Comparison of ENCODE assay signal across 13 cellular contexts in genomic region chr2:110206056-110206455, GRCh38. TPM values are rescaled to one million over a fixed set of nuclear protein-coding genes. Genes with fewer than 3 reads are reported as not detected.
DNase-seq lines count a peak whose midpoint lies in the region; ATAC-seq, FAIRE-seq and TF ChIP-seq lines count a peak whose summit lies in the region.
"Had no signal": no experiment of that assay in that cellular context is flagged by ENCODE, and none has a peak within 500 bp of the region (broad histone marks: within the 10 kb centered on the region; RNA-seq: fewer than 3 reads in every experiment).

No MANE protein-coding gene starts in this region.

- no peaks in the 10 kb centered on the region for H3K79me2 ChIP-seq in HepG2 (ENCODE audit: insufficient read depth, low read length)

- ATAC-seq in HepG2 (no peak), right lobe of liver (no peak), omental fat pad (ENCODE audit: low FRiP score) (no peak)

- 45% methylated on average over 3 of the region's 3 CpGs for WGBS in HepG2 (ENCODE audit: low lambda C conversion rate)
- 69% methylated on average over 3 of the region's 3 CpGs for WGBS in right lobe of liver (ENCODE audit: insufficient coverage, low coverage, low lambda C conversion rate, missing lambda C conversion rate)
- WGBS in ovary, 3 donors: 39 to 49% (median 48%) methylated on average over 3 of the region's 3 CpGs

- no peak overlapping the region for H3K4me3 ChIP-seq in HepG2 (replicated peaks in 1 of 3; ENCODE audit: insufficient read depth in 1 of 3, low read depth in 2 of 3, low read length in 3 of 3)
- no peak overlapping the region for H3K4me3 ChIP-seq in right lobe of liver
- peak overlapping the region; percentile 93 for H3K4me3 ChIP-seq in left ventricle myocardium inferior
- no peak overlapping the region for H3K4me3 ChIP-seq in ovary

- H3K4me2 ChIP-seq in HepG2 (ENCODE audit: low read depth, low read length): no peak overlapping the region

- TF ChIP-seq POLR2A in HepG2 (IDR thresholded peaks at IDR 0.05; ENCODE audit: insufficient read depth in 1 of 2, low read depth in 2 of 2, low read length in 2 of 2): no peak
- TF ChIP-seq POLR2A in right lobe of liver (IDR thresholded peaks at IDR 0.05): no peak
- no peak for TF ChIP-seq POLR2A in ovary (IDR thresholded peaks at IDR 0.05)

- H3K27ac ChIP-seq in HepG2 (ENCODE audit: extremely low read length, insufficient read depth, low read length): no peak overlapping the region
- H3K27ac ChIP-seq in right lobe of liver: no peak overlapping the region
- peak overlapping the region; percentile 86 for H3K27ac ChIP-seq in left ventricle myocardium inferior (replicated peaks)
- H3K27ac ChIP-seq in ovary: no peak overlapping the region
- H3K27ac ChIP-seq: C4-2B, upper lobe of left lung had no signal

- DNase-seq in HepG2 (ENCODE audit: low spot score) (no peak), right lobe of liver (no peak), left ventricle myocardium inferior (no peak), superior temporal gyrus (ENCODE audit: extremely low spot score) (peak; percentile 23), omental fat pad (ENCODE audit: low spot score) (no peak), CD1c-positive myeloid dendritic cell (ENCODE audit: extremely low spot score) (no peak), ovary (no peak)
- DNase-seq: NK-92 treated with Interleukin-12 subunit alpha and Interleukin-12 subunit beta, amount 100 ng/mL, for 24 hours; stimulated activated CD4-positive, alpha-beta T cell treated with anti-CD3 and anti-CD28 coated beads, Interleukin-4, amount 100 ng/mL, for 24 hours; upper lobe of left lung had no signal

- peaks cover 21% of the 10 kb centered on the region for H3K4me1 ChIP-seq in HepG2 (ENCODE audit: insufficient read depth, low read length)
- peaks cover 0 to 3% (median under 1%) of the 10 kb centered on the region in 4 donors for H3K4me1 ChIP-seq in right lobe of liver
- peaks cover 29% of the 10 kb centered on the region for H3K4me1 ChIP-seq in left ventricle myocardium inferior
- peaks cover 4% of the 10 kb centered on the region for H3K4me1 ChIP-seq in ovary (ENCODE audit: insufficient read depth)

- no peak overlapping the region for H3K9ac ChIP-seq in HepG2 (ENCODE audit: insufficient read depth, low read depth, low read length)

- H3K9me3 ChIP-seq in HepG2 (ENCODE audit: low read length): no peaks in the 10 kb centered on the region
- no peaks in the 10 kb centered on the region for H3K9me3 ChIP-seq in right lobe of liver
- H3K9me3 ChIP-seq in left ventricle myocardium inferior (replicated peaks): no peaks in the 10 kb centered on the region
- H3K9me3 ChIP-seq in ovary: no peaks in the 10 kb centered on the region
- H3K9me3 ChIP-seq: ascending aorta, upper lobe of left lung had no signal

- H4K20me1 ChIP-seq in HepG2 (ENCODE audit: insufficient read depth, low read length): no peaks in the 10 kb centered on the region

- POLR2A ChIA-PET in HepG2 (lab: Yijun Ruan, JAX): no interaction called here

- H3K9me3 Mint-ChIP-seq in activated naive CD8-positive, alpha-beta T cell (ENCODE audit: low read depth): no peaks in the 10 kb centered on the region

- no peaks in the 10 kb centered on the region; a peak in 1 of 5 replicates for H3K27me3 ChIP-seq in HepG2 (ENCODE audit: control insufficient read depth in 1 of 2, insufficient read depth in 2 of 2, low read length in 2 of 2)
- H3K27me3 ChIP-seq in right lobe of liver: no peaks in the 10 kb centered on the region
- no peaks in the 10 kb centered on the region for H3K27me3 ChIP-seq in left ventricle myocardium inferior (ENCODE audit: low read depth)
- no peaks in the 10 kb centered on the region for H3K27me3 ChIP-seq in ovary
- H3K27me3 ChIP-seq: ascending aorta, upper lobe of left lung had no signal

- no peak for TF ChIP-seq CTCF in HepG2 (CRISPR knock-in tag; IDR thresholded peaks at IDR 0.05)
- TF ChIP-seq CTCF in right lobe of liver (IDR thresholded peaks at IDR 0.05): no peak
- TF ChIP-seq CTCF in left ventricle myocardium inferior (IDR thresholded peaks at IDR 0.05; ENCODE audit: borderline replicate concordance): no peak
- no peak for TF ChIP-seq CTCF in omental fat pad (IDR thresholded peaks at IDR 0.05)
- TF ChIP-seq CTCF in ovary (IDR thresholded peaks at IDR 0.05): no peak

- no TSS peak for BruUV-seq in HepG2 (replicated peaks; lab: Mats Ljungman, UMichigan)

- H3K27ac Mint-ChIP-seq in activated naive CD8-positive, alpha-beta T cell: peak overlapping the region; percentile 54

- H3K4me1 Mint-ChIP-seq in activated naive CD8-positive, alpha-beta T cell (ENCODE audit: low read depth): peaks cover 25% of the 10 kb centered on the region

- no peak for FAIRE-seq in HepG2 (lab: Jason Lieb, UNC)

- intact Hi-C loops in HepG2 (cut with micrococcal nuclease; ENCODE audit: unreplicated experiment) (no loop called here), right lobe of liver (cut with DNase I) (no loop called here), left ventricle myocardium inferior (cut with micrococcal nuclease) (no loop called here), ovary (cut with DNase I) (no loop called here)

- H3K36me3 ChIP-seq in HepG2 (replicated peaks in 1 of 2; ENCODE audit: control insufficient read depth in 1 of 2, insufficient read depth in 2 of 2, low read length in 2 of 2) (peaks cover 3 to 13% of the 10 kb centered on the region in 2 experiments; a peak in 2 of 5 replicates), right lobe of liver (peaks cover 0 to 9% (median 0%) of the 10 kb centered on the region in 4 donors), left ventricle myocardium inferior (peaks cover 18% of the 10 kb centered on the region), ovary (no peaks in the 10 kb centered on the region)

- peak overlapping the region; percentile 91 for H2AFZ ChIP-seq in HepG2 (ENCODE audit: low read length)

- peaks cover 4% of the 10 kb centered on the region for H3K36me3 Mint-ChIP-seq in activated naive CD8-positive, alpha-beta T cell

- CTCF ChIA-PET in HepG2 (lab: Yijun Ruan, JAX; ENCODE audit: low intra/inter-chr PET ratio, low total read pairs): no interaction called here

- no peaks in the 10 kb centered on the region for H3K27me3 Mint-ChIP-seq in activated naive CD8-positive, alpha-beta T cell

- in situ Hi-C loops in HepG2 (cut with HindIII; ENCODE audit: extremely low pct_ligation_motif_present, low pct_unique_long_range_greater_than_20kb): no loop called here

- H3K4me3 Mint-ChIP-seq in activated naive CD8-positive, alpha-beta T cell: peak overlapping the region; percentile 96

- TF ChIP-seq RAD21 in HepG2 (CRISPR knock-in tag; IDR thresholded peaks at IDR 0.05): no peak

- no peak for TF ChIP-seq EP300 in HepG2 (IDR thresholded peaks at IDR 0.05; ENCODE audit: low read depth in 2 of 2, low read length in 2 of 2)
- no peak for TF ChIP-seq EP300 in HepG2 (CRISPR knock-in tag; IDR thresholded peaks at IDR 0.05; ENCODE audit: borderline replicate concordance)
- no peak for TF ChIP-seq EP300 in ovary (IDR thresholded peaks at IDR 0.05)

RNA-seq across cellular contexts. Expression of gene NPHP1, which starts 1.2 kb away (rescaled TPM):
- 4.8 and 6.7 TPM in 2 replicates for total RNA-seq in HepG2 (2016; rRNA removed; fragmentation: Illumina TruSeq; extraction: Trizol)
- 0.97 and 1.5 TPM in 2 replicates for total RNA-seq in HepG2 (2016; cell fraction: cytosol; rRNA removed; fragmentation: Illumina TruSeq; extraction: Trizol; ENCODE audit: low read depth)
- 4.9 and 5.8 TPM in 2 replicates for total RNA-seq in HepG2 (2016; cell fraction: insoluble cytoplasmic fraction; rRNA removed; fragmentation: Illumina TruSeq; extraction: Trizol)
- total RNA-seq in HepG2 (2016; cell fraction: membrane; rRNA removed; fragmentation: Illumina TruSeq; extraction: Trizol): 0.96 and 1.4 TPM in 2 replicates
- total RNA-seq in HepG2 (2016; cell fraction: nucleus; rRNA removed; fragmentation: Illumina TruSeq; extraction: Trizol): 2.5 and 2.8 TPM in 2 replicates
- polyA plus RNA-seq in HepG2 (2011; rRNA removed): 1.6 and 2.7 TPM in 2 replicates
- polyA plus RNA-seq in HepG2 (2011; cell fraction: cytosol; rRNA removed): 0.60 and 0.88 TPM in 2 replicates
- 1.2 and 2.2 TPM in 2 replicates for polyA plus RNA-seq in HepG2 (2011; cell fraction: nucleus; rRNA removed)
- polyA plus RNA-seq in HepG2 (2012): 1.9 TPM in 2 replicates
- polyA plus RNA-seq in HepG2 (2016; cell fraction: cytosol; fragmentation: Illumina TruSeq; extraction: Trizol; ENCODE audit: low read depth): 0.74 and 1.2 TPM in 2 replicates
- polyA plus RNA-seq in HepG2 (2016; cell fraction: insoluble cytoplasmic fraction; fragmentation: Illumina TruSeq; extraction: Trizol; ENCODE audit: low read depth): 5.2 and 6.9 TPM in 2 replicates
- polyA plus RNA-seq in HepG2 (2016; cell fraction: membrane; fragmentation: Illumina TruSeq; extraction: Trizol; ENCODE audit: low read depth): 1.2 and 1.7 TPM in 2 replicates
- polyA plus RNA-seq in HepG2 (2016; cell fraction: nucleus; fragmentation: Illumina TruSeq; extraction: Trizol; ENCODE audit: insufficient read depth, low read depth): 3.9 and 4.4 TPM in 2 replicates
- 0.26 and 0.37 TPM in 2 replicates for polyA minus RNA-seq in HepG2 (2011; rRNA and poly(A)+ RNA removed; ENCODE audit: low replicate concordance)
- polyA minus RNA-seq in HepG2 (2011; cell fraction: cytosol; rRNA and poly(A)+ RNA removed): 0.70 and 0.79 TPM in 2 replicates
- polyA minus RNA-seq in HepG2 (2011; cell fraction: nucleus; rRNA and poly(A)+ RNA removed): 1.4 and 2.4 TPM in 2 replicates
- 1 to 10 TPM in 2 of 6 experiments, under 1 TPM in 4; 0.06 to 1.9 (median 0.65) TPM for total RNA-seq in right lobe of liver
- total RNA-seq in left ventricle myocardium inferior: 5.4 TPM
- total RNA-seq in omental fat pad: 1 to 10 TPM; 2.4 to 7.4 (median 3.7) TPM
- total RNA-seq in ovary: 10 to 100 TPM in 1 of 7 donors, 1 to 10 TPM in 6; 4.2 to 21.6 (median 6.1) TPM
- 1 to 10 TPM; 4.7 to 8.2 TPM for polyA plus RNA-seq in ovary

RNA-seq across cellular contexts. Expression of gene MTLN, which starts 6.3 kb away (rescaled TPM):
- 47.1 and 50.4 TPM in 2 replicates for total RNA-seq in HepG2 (2016; rRNA removed; fragmentation: Illumina TruSeq; extraction: Trizol)
- total RNA-seq in HepG2 (2016; cell fraction: cytosol; rRNA removed; fragmentation: Illumina TruSeq; extraction: Trizol; ENCODE audit: low read depth): 64.0 and 99.8 TPM in 2 replicates
- 55.3 and 57.0 TPM in 2 replicates for total RNA-seq in HepG2 (2016; cell fraction: insoluble cytoplasmic fraction; rRNA removed; fragmentation: Illumina TruSeq; extraction: Trizol)
- total RNA-seq in HepG2 (2016; cell fraction: membrane; rRNA removed; fragmentation: Illumina TruSeq; extraction: Trizol): 63.6 and 76.4 TPM in 2 replicates
- 20.8 and 26.1 TPM in 2 replicates for total RNA-seq in HepG2 (2016; cell fraction: nucleus; rRNA removed; fragmentation: Illumina TruSeq; extraction: Trizol)
- polyA plus RNA-seq in HepG2 (2011; rRNA removed): 37.1 and 47.4 TPM in 2 replicates
- 13.9 and 21.0 TPM in 2 replicates for polyA plus RNA-seq in HepG2 (2011; cell fraction: cytosol; rRNA removed)
- 28.2 and 28.9 TPM in 2 replicates for polyA plus RNA-seq in HepG2 (2011; cell fraction: nucleus; rRNA removed)
- 16.0 and 22.1 TPM in 2 replicates for polyA plus RNA-seq in HepG2 (2012)
- 49.7 and 76.6 TPM in 2 replicates for polyA plus RNA-seq in HepG2 (2016; cell fraction: cytosol; fragmentation: Illumina TruSeq; extraction: Trizol; ENCODE audit: low read depth)
- 30.0 and 34.8 TPM in 2 replicates for polyA plus RNA-seq in HepG2 (2016; cell fraction: insoluble cytoplasmic fraction; fragmentation: Illumina TruSeq; extraction: Trizol; ENCODE audit: low read depth)
- 44.6 and 52.6 TPM in 2 replicates for polyA plus RNA-seq in HepG2 (2016; cell fraction: membrane; fragmentation: Illumina TruSeq; extraction: Trizol; ENCODE audit: low read depth)
- 28.8 and 31.3 TPM in 2 replicates for polyA plus RNA-seq in HepG2 (2016; cell fraction: nucleus; fragmentation: Illumina TruSeq; extraction: Trizol; ENCODE audit: insufficient read depth, low read depth)
- 4.2 and 19.5 TPM in 2 replicates for polyA minus RNA-seq in HepG2 (2011; rRNA and poly(A)+ RNA removed; ENCODE audit: low replicate concordance)
- 8.3 and 10.7 TPM in 2 replicates for polyA minus RNA-seq in HepG2 (2011; cell fraction: cytosol; rRNA and poly(A)+ RNA removed)
- polyA minus RNA-seq in HepG2 (2011; cell fraction: nucleus; rRNA and poly(A)+ RNA removed): 8.0 and 9.2 TPM in 2 replicates
- total RNA-seq in right lobe of liver: 10 to 100 TPM; 25.4 to 64.0 (median 38.0) TPM
- total RNA-seq in left ventricle myocardium inferior: 204 TPM
- 100 to 1,000 TPM in 2 of 4 donors, 10 to 100 TPM in 2; 60.9 to 135 (median 88.3) TPM for total RNA-seq in omental fat pad
- 100 to 1,000 TPM in 1 of 7 donors, 10 to 100 TPM in 6; 30.6 to 125 (median 45.5) TPM for total RNA-seq in ovary
- polyA plus RNA-seq in ovary: 10 to 100 TPM in 1 of 2 donors, 1 to 10 TPM in 1; 2.5 to 83.3 TPM
